17 cellular contexts compared by ENCODE assay signal in genomic region chr7:116087984-116088383, GRCh38. TPM values are rescaled to one million over a fixed set of nuclear protein-coding genes. Genes with fewer than 3 reads are reported as not detected.
A peak's percentile ranks its signal among the peaks of the same experiment; 100 is the strongest.
DNase-seq lines count a peak whose midpoint lies in the region; ATAC-seq and TF ChIP-seq lines count a peak whose summit lies in the region.
"Had no signal": no experiment of that assay in that cellular context is flagged by ENCODE, and none has a peak within 500 bp of the region (broad histone marks: within the 10 kb centered on the region; RNA-seq: fewer than 3 reads in every experiment).

No MANE protein-coding gene starts in this region.

- H3K36me3 Mint-ChIP-seq in GM23338 (ENCODE audit: low read depth), result no peaks in the 10 kb centered on the region
- H3K36me3 Mint-ChIP-seq: CD4-positive, alpha-beta memory T cell had no signal

- H3K79me2 ChIP-seq in GM23338 (replicated peaks; ENCODE audit: insufficient read depth) (no peaks in the 10 kb centered on the region), OCI-LY3 (ENCODE audit: low read length) (peaks cover 72% of the 10 kb centered on the region)

- H3K9me2 ChIP-seq in GM23338 (ENCODE audit: insufficient read depth), result no peaks in the 10 kb centered on the region

- peak; percentile 35 for DNase-seq in GM23338 (ENCODE audit: low spot score)
- peak; percentile 18 for DNase-seq in iPS-NIHi11 (ENCODE audit: low spot score)
- no peak for DNase-seq in GM13977 (ENCODE audit: low spot score)
- DNase-seq in activated CD4-positive, CD25-positive, alpha-beta regulatory T cell treated with anti-CD3 and anti-CD28 coated beads, Interleukin-2, amount 50 U/mL, for 72 hours, result no peak
- DNase-seq in NCI-H2227 treated with DMSO at 0.1 percent for 48 hours (lab: John Stamatoyannopoulos, UW), result no peak
- DNase-seq in cerebellar cortex (ENCODE audit: low spot score), result no peak
- DNase-seq: CD4-positive, alpha-beta memory T cell; DMS79 treated with DMSO at 0.1 percent for 48 hours; HFFc6; IMR-90 had no signal

- H3F3A ChIP-seq in GM23338 (replicated peaks; ENCODE audit: low read depth), result no peaks in the 10 kb centered on the region

- in situ Hi-C loops in GM13977 (cut with MboI; ENCODE audit: low pct_unique_long_range_greater_than_20kb, low sequenced_read_pairs, unreplicated experiment), result no loop called here

- H3K9ac ChIP-seq in OCI-LY3 (ENCODE audit: low read length), result no peak overlapping the region

- no peak overlapping the region for H2AFZ ChIP-seq in GM23338
- no peak overlapping the region for H2AFZ ChIP-seq in OCI-LY3 (ENCODE audit: low read depth, low read length)

- H3K4me1 Mint-ChIP-seq in GM23338, result peaks cover 26% of the 10 kb centered on the region

- no peak overlapping the region for H3K4me3 ChIP-seq in GM23338
- no peak overlapping the region for H3K4me3 ChIP-seq in OCI-LY3 (ENCODE audit: low read length)
- H3K4me3 ChIP-seq: GM12878, K562 had no signal

- H3K27ac ChIP-seq in GM23338 (ENCODE audit: low read depth) (no peak overlapping the region), OCI-LY3 (ENCODE audit: low read length) (peak overlapping the region; percentile 6; the same call in 1 of the 2 replicates)
- H3K27ac ChIP-seq: C4-2B had no signal

- H4K20me1 ChIP-seq in GM23338 (replicated peaks; ENCODE audit: insufficient read depth), result no peaks in the 10 kb centered on the region
- peaks cover 70% of the 10 kb centered on the region for H4K20me1 ChIP-seq in OCI-LY3 (ENCODE audit: insufficient read depth, low read length)

- peak; percentile 55; the same call in 2 of the 3 replicates for ATAC-seq in GM23338
- ATAC-seq: GM12878, HCT116, K562 had no signal

- no peak overlapping the region for H3K27ac Mint-ChIP-seq in GM23338
- H3K27ac Mint-ChIP-seq: CD4-positive, alpha-beta memory T cell; HFFc6 had no signal

- H3K4me2 ChIP-seq in GM23338, result no peak overlapping the region
- no peak overlapping the region for H3K4me2 ChIP-seq in OCI-LY3 (ENCODE audit: low read length)

- no peaks in the 10 kb centered on the region for H3K27me3 ChIP-seq in GM23338 (ENCODE audit: insufficient read depth)
- H3K27me3 ChIP-seq in OCI-LY3 (ENCODE audit: low read depth, low read length), result no peaks in the 10 kb centered on the region

- H3K27me3 Mint-ChIP-seq in GM23338 (ENCODE audit: insufficient read depth, low read depth, poor library complexity), result peaks cover 2% of the 10 kb centered on the region
- H3K27me3 Mint-ChIP-seq: CD4-positive, alpha-beta memory T cell had no signal

- no peaks in the 10 kb centered on the region for H3K9me3 Mint-ChIP-seq in GM23338
- H3K9me3 Mint-ChIP-seq: HFFc6 had no signal

- H3K4me3 Mint-ChIP-seq in GM23338, result no peak overlapping the region
- H3K4me3 Mint-ChIP-seq: CD4-positive, alpha-beta memory T cell; HFFc6 had no signal

- peaks cover 17% of the 10 kb centered on the region for H3K4me1 ChIP-seq in GM23338 (ENCODE audit: insufficient read depth)
- H3K4me1 ChIP-seq in OCI-LY3 (ENCODE audit: low read length), result no peaks in the 10 kb centered on the region

- TF ChIP-seq CTCF in GM23338 (conservative IDR thresholded peaks at IDR 0.05; ENCODE audit: low read depth in 2 of 2) (0 out of 4 replicates have a peak, but pooled peaks of 1 of the 2 experiments have one; percentile 2), OCI-LY3 (IDR thresholded peaks at IDR 0.05; ENCODE audit: low read depth, low read length) (no peak), GM13977 (IDR thresholded peaks at IDR 0.05; ENCODE audit: extremely low read depth, insufficient read depth, missing control alignments) (no peak)

- H3K36me3 ChIP-seq in GM23338 (ENCODE audit: insufficient read depth), result no peaks in the 10 kb centered on the region
- H3K36me3 ChIP-seq in OCI-LY3 (replicated peaks; ENCODE audit: low read depth, low read length), result peaks cover 71% of the 10 kb centered on the region

- no peaks in the 10 kb centered on the region for H3K9me3 ChIP-seq in OCI-LY3 (ENCODE audit: insufficient read depth, low read length)

TF ChIP-seq in GM23338, 12 proteins besides CTCF, POLR2A, EP300 and RAD21:
- TF ChIP-seq ZNF462 (CRISPR knock-in tag; IDR thresholded peaks at IDR 0.05) (0 out of 2 replicates have a peak, but pooled peaks have one; percentile 35), NANOG (IDR thresholded peaks at IDR 0.05; ENCODE audit: borderline replicate concordance) (no peak), POLR2AphosphoS5 (IDR thresholded peaks at IDR 0.05; ENCODE audit: low read depth) (no peak)

RNA-seq across cellular contexts. Expression of gene TFEC, which starts 57.4 kb away (rescaled TPM):
- total RNA-seq in GM23338 (2014; rRNA removed; shearing (Covaris generic)), result 0.04 TPM in 1 of 2 replicates, not detected in the other
- polyA plus RNA-seq in GM23338 (2016; fragmentation: Nextera tagmentation; extraction: Ambion mirVana), result not detected in 2 replicates
- total RNA-seq: G401, K562 had no signal
- polyA plus RNA-seq: BJ had no signal

Comparison
In these comparisons a context has a peak if more than half of its experiments do, and no peak if none do; other contexts are left out.
1. DNase-seq: peak in GM23338 (single experiment) and iPS-NIHi11 (single experiment); none in GM13977 (single experiment), activated CD4-positive, CD25-positive, alpha-beta regulatory T cell treated with anti-CD3 and anti-CD28 coated beads, Interleukin-2, amount 50 U/mL, for 72 hours (single experiment), NCI-H2227 treated with DMSO at 0.1 percent for 48 hours (single experiment) and cerebellar cortex (single experiment).